In genomic region chr13:31774186-31774585, GRCh38 we compare ENCODE assay signal across 23 cellular contexts. TPM values are rescaled to one million over a fixed set of nuclear protein-coding genes. Genes with fewer than 3 reads are reported as not detected.
DNase-seq lines count a peak whose midpoint lies in the region; ATAC-seq, FAIRE-seq and TF ChIP-seq lines count a peak whose summit lies in the region.
"Had no signal": no experiment of that assay in that cellular context is flagged by ENCODE, and none has a peak within 500 bp of the region (broad histone marks: within the 10 kb centered on the region; RNA-seq: fewer than 3 reads in every experiment).

No MANE protein-coding gene starts in this region.

- no peak for TF ChIP-seq CTCF in SK-N-SH (IDR thresholded peaks at IDR 0.05)
- no peak for TF ChIP-seq CTCF in astrocyte (IDR thresholded peaks at IDR 0.05; ENCODE audit: insufficient read depth, low read depth, low read length)
- TF ChIP-seq CTCF in lower lobe of right lung (IDR thresholded peaks at IDR 0.05): no peak

- peak overlapping the region in 1 of 2 experiments; percentile 82; a peak in 2 of 4 replicates for H3K27ac ChIP-seq in SK-N-SH (ENCODE audit: low read depth in 2 of 2, low read length in 1 of 2)
- peak overlapping the region; percentile 54 for H3K27ac ChIP-seq in astrocyte (ENCODE audit: low read depth, low read length)
- H3K27ac ChIP-seq in lower lobe of right lung: no peak overlapping the region
- no peak overlapping the region for H3K27ac ChIP-seq in CD4-positive, alpha-beta memory T cell (ENCODE audit: low read depth, low read length)
- H3K27ac ChIP-seq: 22Rv1, KMS-11 had no signal

- H3K4me2 ChIP-seq in SK-N-SH (0 out of 2 replicates have a peak overlapping the region, but pooled peaks have one; percentile 66), astrocyte (ENCODE audit: low read length) (peak overlapping the region; percentile 62)
- H3K4me2 ChIP-seq: KMS-11 had no signal

- no peak for TF ChIP-seq RAD21 in SK-N-SH (IDR thresholded peaks at IDR 0.05; ENCODE audit: low read length)

- H3K4me3 Mint-ChIP-seq in astrocyte (ENCODE audit: unreplicated experiment): no peak overlapping the region
- H3K4me3 Mint-ChIP-seq in naive thymus-derived CD8-positive, alpha-beta T cell: no peak overlapping the region
- H3K4me3 Mint-ChIP-seq in CD4-positive, alpha-beta memory T cell: no peak overlapping the region

- H2AFZ ChIP-seq in SK-N-SH (ENCODE audit: low read depth) (peak overlapping the region; percentile 12; the same call in 1 of the 2 replicates), astrocyte (ENCODE audit: low read depth, low read length) (no peak overlapping the region)

- H3K4me3 ChIP-seq in SK-N-SH (ENCODE audit: low read depth in 2 of 2, low read length in 1 of 2): no peak overlapping the region
- H3K4me3 ChIP-seq in astrocyte (ENCODE audit: insufficient read depth, low read depth, low read length): no peak overlapping the region
- H3K4me3 ChIP-seq in lower lobe of right lung: no peak overlapping the region
- H3K4me3 ChIP-seq in CD4-positive, alpha-beta memory T cell (ENCODE audit: low read length in 2 of 2): no peak overlapping the region
- H3K4me3 ChIP-seq: GM12878 had no signal

- H3K4me1 ChIP-seq in SK-N-SH (ENCODE audit: control insufficient read depth in 1 of 2, insufficient read depth in 2 of 2, low read depth in 1 of 2, low read length in 1 of 2) (peaks cover 0 to 7% of the 10 kb centered on the region in 2 experiments; a peak in 2 of 4 replicates), astrocyte (ENCODE audit: insufficient read depth, low read length) (peaks cover 9% of the 10 kb centered on the region), lower lobe of right lung (peaks cover 9% of the 10 kb centered on the region)
- peaks cover 9% of the 10 kb centered on the region for H3K4me1 ChIP-seq in CD4-positive, alpha-beta memory T cell (ENCODE audit: insufficient read depth, low read length)

- no peak for FAIRE-seq in astrocyte (lab: Jason Lieb, UNC)
- FAIRE-seq: D721Med, G401.6, GM12878, H1, HepG2, RCC 7860 had no signal

- no peak for DNase-seq in SK-N-SH
- DNase-seq in astrocyte (ENCODE audit: low read depth): no peak
- no peak for DNase-seq in lower lobe of right lung
- DNase-seq in naive thymus-derived CD8-positive, alpha-beta T cell: no peak
- DNase-seq in CD4-positive, alpha-beta memory T cell: no peak
- DNase-seq in medulla oblongata (ENCODE audit: extremely low spot score): no peak
- DNase-seq: CD8-positive, alpha-beta memory T cell; DMS79; NCI-H1092 treated with DMSO at 0.1 percent for 48 hours; NCI-H2081 treated with DMSO at 0.1 percent for 48 hours; NCI-H524 had no signal

- H4K20me1 ChIP-seq in SK-N-SH (ENCODE audit: insufficient read depth): no peaks in the 10 kb centered on the region
- no peaks in the 10 kb centered on the region for H4K20me1 ChIP-seq in astrocyte (ENCODE audit: insufficient read depth, low read length)

- H3K4me1 Mint-ChIP-seq in astrocyte (ENCODE audit: low read depth, unreplicated experiment): peaks cover 5% of the 10 kb centered on the region
- peaks cover 4 to 11% (median 7%) of the 10 kb centered on the region in 4 donors for H3K4me1 Mint-ChIP-seq in naive thymus-derived CD8-positive, alpha-beta T cell
- peaks cover 8 to 19% (median 13%) of the 10 kb centered on the region in 4 donors for H3K4me1 Mint-ChIP-seq in CD4-positive, alpha-beta memory T cell

- no peaks in the 10 kb centered on the region for H3K36me3 Mint-ChIP-seq in astrocyte (ENCODE audit: low read depth, unreplicated experiment)
- no peaks in the 10 kb centered on the region for H3K36me3 Mint-ChIP-seq in naive thymus-derived CD8-positive, alpha-beta T cell
- H3K36me3 Mint-ChIP-seq in CD4-positive, alpha-beta memory T cell: no peaks in the 10 kb centered on the region
- H3K36me3 Mint-ChIP-seq: CD8-positive, alpha-beta memory T cell had no signal

- 95% methylated on average over 5 of the region's 5 CpGs for WGBS in SK-N-SH (ENCODE audit: low lambda C conversion rate)

- intact Hi-C loops in lower lobe of right lung (cut with DNase I): no loop called here
- intact Hi-C loops in CD4-positive, alpha-beta memory T cell (cut with micrococcal nuclease): no loop called here

- H3K79me2 ChIP-seq in SK-N-SH (ENCODE audit: insufficient read depth) (no peaks in the 10 kb centered on the region), astrocyte (ENCODE audit: insufficient read depth, low read length) (no peaks in the 10 kb centered on the region)

- ATAC-seq in SK-N-SH treated with all-trans-retinoic acid at 6 μM for 48 hours: no peak; the same call in 2 of the 3 replicates
- ATAC-seq in lower lobe of right lung: peak; percentile 30 to 44
- ATAC-seq in naive thymus-derived CD8-positive, alpha-beta T cell: no peak
- no peak for ATAC-seq in GM18909 (IDR thresholded peaks at IDR 0.05; ENCODE audit: poor library complexity, unreplicated experiment)
- ATAC-seq: GM12878, HepG2 had no signal

- H3K27me3 Mint-ChIP-seq in astrocyte (ENCODE audit: low read depth, unreplicated experiment): peaks cover 4% of the 10 kb centered on the region
- H3K27me3 Mint-ChIP-seq in naive thymus-derived CD8-positive, alpha-beta T cell: peaks cover 0 to 9% (median 4%) of the 10 kb centered on the region in 5 donors
- peaks cover 1 to 4% of the 10 kb centered on the region in 2 donors for H3K27me3 Mint-ChIP-seq in CD4-positive, alpha-beta memory T cell

- H3K9me3 Mint-ChIP-seq in astrocyte (ENCODE audit: unreplicated experiment): no peaks in the 10 kb centered on the region
- no peaks in the 10 kb centered on the region for H3K9me3 Mint-ChIP-seq in naive thymus-derived CD8-positive, alpha-beta T cell
- peaks cover 0 to 2% (median 0%) of the 10 kb centered on the region in 8 donors for H3K9me3 Mint-ChIP-seq in CD4-positive, alpha-beta memory T cell
- H3K9me3 Mint-ChIP-seq: CD8-positive, alpha-beta memory T cell had no signal

- H3K9me3 ChIP-seq in SK-N-SH (no peaks in the 10 kb centered on the region), astrocyte (ENCODE audit: insufficient read depth, low read depth, low read length) (no peaks in the 10 kb centered on the region), lower lobe of right lung (no peaks in the 10 kb centered on the region)
- H3K9me3 ChIP-seq in CD4-positive, alpha-beta memory T cell (ENCODE audit: control insufficient read depth in 1 of 2, low read length in 2 of 2): no peaks in the 10 kb centered on the region

- no peaks in the 10 kb centered on the region for H3K9me2 ChIP-seq in SK-N-SH

- no peaks in the 10 kb centered on the region for H3K27me3 ChIP-seq in SK-N-SH (ENCODE audit: insufficient read depth)
- no peaks in the 10 kb centered on the region for H3K27me3 ChIP-seq in astrocyte (ENCODE audit: insufficient read depth, low read length)
- H3K27me3 ChIP-seq in lower lobe of right lung (ENCODE audit: low read depth): no peaks in the 10 kb centered on the region
- H3K27me3 ChIP-seq in CD4-positive, alpha-beta memory T cell (ENCODE audit: insufficient read depth, low read length): no peaks in the 10 kb centered on the region

- POLR2A ChIA-PET in SK-N-SH (lab: Yijun Ruan, JAX): no interaction called here
- POLR2A ChIA-PET in naive thymus-derived CD8-positive, alpha-beta T cell (lab: Charles Lee): no interaction called here
- POLR2A ChIA-PET in CD4-positive, alpha-beta memory T cell (lab: Charles Lee; ENCODE audit: partially characterized antibody): no interaction called here

- peaks cover 12% of the 10 kb centered on the region for H3F3A ChIP-seq in SK-N-SH (replicated peaks; ENCODE audit: insufficient read depth)

- H3K9ac ChIP-seq in SK-N-SH (peak overlapping the region; percentile 43), astrocyte (ENCODE audit: low read length) (peak overlapping the region; percentile 3)
- H3K9ac ChIP-seq: KMS-11 had no signal

- CTCF ChIA-PET in SK-N-SH (lab: Yijun Ruan, JAX): interaction anchor here (1.2 kb wide), 1 partner anchor 350 kb away, joined by 4 read pairs; no protein-coding TSS in a partner anchor
- CTCF ChIA-PET in CD4-positive, alpha-beta memory T cell (lab: Charles Lee; ENCODE audit: partially characterized antibody): no interaction called here

- no peak overlapping the region for H3K27ac Mint-ChIP-seq in astrocyte (ENCODE audit: unreplicated experiment)
- H3K27ac Mint-ChIP-seq in naive thymus-derived CD8-positive, alpha-beta T cell: no peak overlapping the region
- H3K27ac Mint-ChIP-seq in CD4-positive, alpha-beta memory T cell: peak overlapping the region in 1 of 7 donors; percentile 8

- H3K36me3 ChIP-seq in SK-N-SH (replicated peaks in 1 of 2; ENCODE audit: control insufficient read depth in 1 of 2, insufficient read depth in 2 of 2, low read length in 1 of 2) (no peaks in the 10 kb centered on the region), astrocyte (ENCODE audit: insufficient read depth, low read length) (no peaks in the 10 kb centered on the region), lower lobe of right lung (no peaks in the 10 kb centered on the region)
- no peaks in the 10 kb centered on the region for H3K36me3 ChIP-seq in CD4-positive, alpha-beta memory T cell (ENCODE audit: insufficient read depth, low read length)

- TF ChIP-seq EP300 in SK-N-SH (IDR thresholded peaks at IDR 0.05; ENCODE audit: borderline replicate concordance in 1 of 2, low read depth in 1 of 2, low read length in 1 of 2): no peak

TF ChIP-seq in SK-N-SH, 30 proteins besides CTCF, POLR2A, EP300 and RAD21 (continues in another document):
- TF ChIP-seq ELF1 (IDR thresholded peaks at IDR 0.05) (no peak), POLR2AphosphoS5 (IDR thresholded peaks at IDR 0.05; ENCODE audit: low read depth, low read length) (no peak), NRF1 (IDR thresholded peaks at IDR 0.05; ENCODE audit: low read depth, low read length) (no peak), RCOR1 (IDR thresholded peaks at IDR 0.05; ENCODE audit: low read length) (no peak), JUND (IDR thresholded peaks at IDR 0.05) (no peak), TAF1 (IDR thresholded peaks at IDR 0.05; ENCODE audit: borderline replicate concordance, low read depth, low read length) (no peak), SMC3 (IDR thresholded peaks at IDR 0.05; ENCODE audit: low read depth, low read length) (no peak)

TF ChIP-seq in SK-N-SH treated with all-trans-retinoic acid at 6 μM for 48 hours, 23 proteins besides CTCF, POLR2A, EP300 and RAD21 (continues in another document):
- TF ChIP-seq GLIS3 (CRISPR knock-in tag; IDR thresholded peaks at IDR 0.05) (no peak), ARNTL (CRISPR knock-in tag; IDR thresholded peaks at IDR 0.05; ENCODE audit: borderline replicate concordance, low read depth) (no peak)

RNA-seq across cellular contexts. Expression of gene RXFP2, which starts 34.9 kb away (rescaled TPM):
- polyA plus RNA-seq in SK-N-SH (2012; rRNA removed): not detected in 2 replicates
- not detected in 2 replicates for polyA plus RNA-seq in SK-N-SH (2012; cell fraction: cytosol; rRNA removed)
- polyA plus RNA-seq in SK-N-SH (2012; cell fraction: nucleus; rRNA removed): not detected in 2 replicates
- total RNA-seq in astrocyte (not detected in 2 replicates), lower lobe of right lung (not detected)
- total RNA-seq in naive thymus-derived CD8-positive, alpha-beta T cell: not detected
- polyA plus RNA-seq in naive thymus-derived CD8-positive, alpha-beta T cell: not detected
- total RNA-seq in CD4-positive, alpha-beta memory T cell: not detected
- polyA plus RNA-seq in CD4-positive, alpha-beta memory T cell: not detected
- total RNA-seq: CD8-positive, alpha-beta memory T cell; GM12878; H1; HepG2; MCF 10A had no signal
- polyA plus RNA-seq: BJ; CD8-positive, alpha-beta memory T cell; H1; HepG2 had no signal

Comparison
In these comparisons a context has a peak if more than half of its experiments do, and no peak if none do; other contexts are left out.
1. ATAC-seq: peak in lower lobe of right lung (2 of 2); none in SK-N-SH treated with all-trans-retinoic acid at 6 μM for 48 hours (single experiment), naive thymus-derived CD8-positive, alpha-beta T cell (0 of 2) and GM18909 (single experiment).